ENCODE assay signal across 11 cellular contexts in the genomic region with DNA sequence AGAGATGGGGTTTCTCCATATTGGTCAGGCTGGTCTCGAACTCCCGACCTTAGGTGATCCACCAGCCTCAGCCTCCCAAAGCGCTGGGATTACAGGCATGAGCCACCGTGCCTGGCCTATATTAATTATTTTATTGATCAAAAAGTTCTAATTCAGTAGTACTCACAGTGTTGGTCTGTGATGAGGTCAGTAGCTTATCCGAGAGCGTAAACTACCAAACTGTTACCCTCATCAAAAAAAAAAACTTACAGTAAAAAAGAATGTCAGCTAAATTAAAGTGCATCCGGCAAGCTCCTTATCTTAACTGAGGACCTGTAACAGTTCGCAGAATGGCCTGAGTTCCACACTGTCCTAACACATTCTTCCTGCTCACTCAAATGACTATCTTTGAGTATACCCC.
"Had no signal": no experiment of that assay in that cellular context is flagged by ENCODE, and none has a peak within 500 bp of the region (broad histone marks: within the 10 kb centered on the region; RNA-seq: fewer than 3 reads in every experiment).

No MANE protein-coding gene starts in this region.

- H3K27ac ChIP-seq: GM23248 had no signal

- H3K4me1 ChIP-seq: HAP-1 had no signal

- H3K4me3 Mint-ChIP-seq: GM23338, H9, HFFc6 had no signal

- FAIRE-seq: H1, H54 had no signal

- H3K4me1 Mint-ChIP-seq: GM23338, H9 had no signal

- H3K36me3 ChIP-seq: HAP-1 had no signal

- H2AFZ ChIP-seq: GM23248, GM23338 had no signal

- H3K9me3 Mint-ChIP-seq: GM23338, H9 had no signal

- H3K9ac ChIP-seq: GM23248 had no signal

- H3K27ac Mint-ChIP-seq: GM23338, H9, HFFc6 had no signal

- DNase-seq: GM23248, GOT3, H7, H9, HCEC 1CT, HFFc6 had no signal

- H3K4me2 ChIP-seq: GM23338 had no signal

- H3K4me3 ChIP-seq: GM23248, GM23338, HAP-1 had no signal

- H3K9me3 ChIP-seq: HAP-1 had no signal

- ATAC-seq: GM23338, HCT116 had no signal
